19 cellular contexts compared by ENCODE assay signal in genomic region chr11:643849-644738, GRCh38. TPM values are rescaled to one million over a fixed set of nuclear protein-coding genes. Genes with fewer than 3 reads are reported as not detected.
"Had no signal": no experiment of that assay in that cellular context is flagged by ENCODE, and none has a peak within 500 bp of the region (broad histone marks: within the 10 kb centered on the region; RNA-seq: fewer than 3 reads in every experiment).

No MANE protein-coding gene starts in this region.

- H3K27ac Mint-ChIP-seq: activated B cell treated with CpG ODN at 0.5 μM for 24 hours; activated naive CD8-positive, alpha-beta T cell treated with anti-CD3 and anti-CD28 coated beads for 36 hours; activated T-cell treated with anti-CD3 and anti-CD28 coated beads, Interleukin-2, amount 50 U/mL, for 24 hours; mesothelial cell of epicardium; T-helper 1 cell treated with Interleukin-12 subunit alpha and Interleukin-12 subunit beta and Interleukin-4 antibody, amounts not matched to agents 30 μg/mL and 1 μg/mL, for 36 hours had no signal

- H3K4me3 Mint-ChIP-seq: activated B cell treated with CpG ODN at 0.5 μM for 24 hours; activated naive CD8-positive, alpha-beta T cell treated with anti-CD3 and anti-CD28 coated beads for 36 hours; activated T-cell treated with anti-CD3 and anti-CD28 coated beads, Interleukin-2, amount 50 U/mL, for 24 hours; mesothelial cell of epicardium; T-helper 1 cell treated with Interleukin-12 subunit alpha and Interleukin-12 subunit beta and Interleukin-4 antibody, amounts not matched to agents 30 μg/mL and 1 μg/mL, for 36 hours had no signal

- ATAC-seq: heart right ventricle, sciatic nerve had no signal

- DNase-seq: activated B cell treated with CpG ODN at 0.5 μM for 24 hours; activated CD4-positive, alpha-beta T cell treated with anti-CD3 and anti-CD28 coated beads, Interleukin-2, amount 50 U/mL, for 1 hour; activated gamma-delta T cell; activated naive CD8-positive, alpha-beta T cell treated with anti-CD3 and anti-CD28 coated beads for 36 hours; activated T-cell treated with anti-CD3 and anti-CD28 coated beads, Interleukin-2, amount 50 U/mL, for 24 hours; aorta; heart right ventricle; stimulated activated CD4-positive, alpha-beta T cell treated with anti-CD3 and anti-CD28 coated beads, Interleukin-12 subunit alpha, Interleukin-12 subunit beta, amount 100 ng/mL, for 4 hours; stimulated activated CD4-positive, alpha-beta T cell treated with anti-CD3 and anti-CD28 coated beads, Interleukin-2, amount 100 ng/mL, for 48 hours; stomach; uterus had no signal

- H3K9me3 Mint-ChIP-seq: activated B cell treated with CpG ODN at 0.5 μM for 24 hours; activated naive CD8-positive, alpha-beta T cell treated with anti-CD3 and anti-CD28 coated beads for 36 hours; activated T-cell treated with anti-CD3 and anti-CD28 coated beads, Interleukin-2, amount 50 U/mL, for 24 hours; mesothelial cell of epicardium; T-helper 1 cell treated with Interleukin-12 subunit alpha and Interleukin-12 subunit beta and Interleukin-4 antibody, amounts not matched to agents 30 μg/mL and 1 μg/mL, for 36 hours had no signal

RNA-seq across cellular contexts. Expression of gene DRD4, which starts 7.0 kb away (rescaled TPM):
- total RNA-seq: bronchial epithelial cell, frontal cortex, liver, stomach had no signal

RNA-seq across cellular contexts. Expression of gene SCT, which starts 17.1 kb away (rescaled TPM):
- total RNA-seq: activated B cell treated with CpG ODN at 0.5 μM for 24 hours; activated naive CD8-positive, alpha-beta T cell treated with anti-CD3 and anti-CD28 coated beads for 36 hours; aorta; bronchial epithelial cell; endothelial cell of umbilical vein; frontal cortex; liver; prostate gland; sciatic nerve; uterus had no signal

RNA-seq across cellular contexts. Expression of gene CDHR5, which starts 19.3 kb away (rescaled TPM):
- total RNA-seq: activated B cell treated with CpG ODN at 0.5 μM for 24 hours; activated naive CD8-positive, alpha-beta T cell treated with anti-CD3 and anti-CD28 coated beads for 36 hours; aorta; bronchial epithelial cell; endothelial cell of umbilical vein; frontal cortex; heart right ventricle; sciatic nerve had no signal
